In genomic region chrX:3435057-3435456, GRCh38 we compare ENCODE assay signal across 22 cellular contexts.
DNase-seq lines count a peak whose midpoint lies in the region; ATAC-seq and FAIRE-seq lines count a peak whose summit lies in the region.
"Had no signal": no experiment of that assay in that cellular context is flagged by ENCODE, and none has a peak within 500 bp of the region (broad histone marks: within the 10 kb centered on the region; RNA-seq: fewer than 3 reads in every experiment).

No MANE protein-coding gene starts in this region.

- peaks cover 0 to 6% (median 0%) of the 10 kb centered on the region in 5 donors for H3K27me3 Mint-ChIP-seq in naive thymus-derived CD4-positive, alpha-beta T cell
- H3K27me3 Mint-ChIP-seq: B cell; CD4-positive, CD25-positive, alpha-beta regulatory T cell had no signal

- ATAC-seq in GM19324 (IDR thresholded peaks at IDR 0.05; ENCODE audit: low FRiP score, unreplicated experiment) = no peak
- ATAC-seq in naive thymus-derived CD4-positive, alpha-beta T cell = no peak
- ATAC-seq: CD8-positive, alpha-beta T cell; GM23338; HCT116 had no signal

- no peaks in the 10 kb centered on the region for H3K36me3 ChIP-seq in small intestine (ENCODE audit: control insufficient read depth in 2 of 2, insufficient read depth in 2 of 2, low read length in 2 of 2)
- H3K36me3 ChIP-seq in naive thymus-derived CD4-positive, alpha-beta T cell (ENCODE audit: control insufficient read depth in 2 of 3, insufficient read depth in 3 of 3, low read length in 3 of 3) = no peaks in the 10 kb centered on the region
- H3K36me3 ChIP-seq: BLaER1 had no signal

- WGBS in small intestine, 3 donors = 35 to 84% (median 57%) methylated on average over 6 of the region's 6 CpGs

- FAIRE-seq in small intestine (lab: Jason Lieb, UNC) = no peak
- FAIRE-seq: A204.1, D721Med, GM12892, GM19239 had no signal

- H3K4me3 Mint-ChIP-seq in naive thymus-derived CD4-positive, alpha-beta T cell = no peak overlapping the region
- H3K4me3 Mint-ChIP-seq: B cell; CD4-positive, CD25-positive, alpha-beta regulatory T cell; CD8-positive, alpha-beta T cell; GM23338; H9 had no signal

- intact Hi-C loops in naive thymus-derived CD4-positive, alpha-beta T cell (cut with micrococcal nuclease) = no loop called here

- peak; percentile 43 for DNase-seq in NCI-H2171 treated with DMSO at 0.1 percent for 48 hours (lab: John Stamatoyannopoulos, UW)
- no peak for DNase-seq in NCI-H2171 (lab: John Stamatoyannopoulos, UW)
- peak; percentile 91 for DNase-seq in NCI-H748 (lab: John Stamatoyannopoulos, UW; ENCODE audit: unreplicated experiment)
- peak; percentile 25 for DNase-seq in small intestine
- DNase-seq in naive thymus-derived CD4-positive, alpha-beta T cell = no peak
- DNase-seq: CD4-positive, CD25-positive, alpha-beta regulatory T cell; CD8-positive, alpha-beta T cell; DMS 273 treated with DMSO at 0.1 percent for 48 hours; DMS79; GF-D8; H9 had no signal

- H3K27me3 ChIP-seq in small intestine (ENCODE audit: control insufficient read depth in 2 of 2, insufficient read depth in 2 of 2, low read length in 2 of 2) = no peaks in the 10 kb centered on the region
- no peaks in the 10 kb centered on the region for H3K27me3 ChIP-seq in naive thymus-derived CD4-positive, alpha-beta T cell (ENCODE audit: control insufficient read depth in 2 of 2, insufficient read depth in 2 of 2, low read length in 2 of 2)
- H3K27me3 ChIP-seq: BLaER1 had no signal

- no peaks in the 10 kb centered on the region for H3K36me3 Mint-ChIP-seq in naive thymus-derived CD4-positive, alpha-beta T cell
- H3K36me3 Mint-ChIP-seq: CD4-positive, CD25-positive, alpha-beta regulatory T cell; CD8-positive, alpha-beta T cell had no signal

- H3K4me1 Mint-ChIP-seq in naive thymus-derived CD4-positive, alpha-beta T cell = no peaks in the 10 kb centered on the region
- H3K4me1 Mint-ChIP-seq: B cell; CD4-positive, CD25-positive, alpha-beta regulatory T cell; GM23338; H9 had no signal

- H3K27ac ChIP-seq in small intestine (ENCODE audit: low read depth in 1 of 2, low read length in 1 of 2) = no peak overlapping the region
- no peak overlapping the region for H3K27ac ChIP-seq in naive thymus-derived CD4-positive, alpha-beta T cell (ENCODE audit: low read depth, low read length)
- H3K27ac ChIP-seq: 22Rv1, BLaER1, C4-2B had no signal

- peaks cover 0 to 5% (median 0%) of the 10 kb centered on the region in 11 donors for H3K9me3 Mint-ChIP-seq in naive thymus-derived CD4-positive, alpha-beta T cell
- H3K9me3 Mint-ChIP-seq: CD8-positive, alpha-beta T cell; GM23338 had no signal

- H3K4me1 ChIP-seq in small intestine (ENCODE audit: control insufficient read depth in 2 of 2, insufficient read depth in 1 of 2, low read depth in 1 of 2, low read length in 1 of 2) = no peaks in the 10 kb centered on the region
- H3K4me1 ChIP-seq in naive thymus-derived CD4-positive, alpha-beta T cell (ENCODE audit: control insufficient read depth in 2 of 2, insufficient read depth in 2 of 2, low read length in 2 of 2) = no peaks in the 10 kb centered on the region
- H3K4me1 ChIP-seq: BLaER1 had no signal

- POLR2A ChIA-PET in naive thymus-derived CD4-positive, alpha-beta T cell (lab: Charles Lee) = no interaction called here

- CTCF ChIA-PET in naive thymus-derived CD4-positive, alpha-beta T cell (lab: Charles Lee) = no interaction called here

- H3K27ac Mint-ChIP-seq in naive thymus-derived CD4-positive, alpha-beta T cell = no peak overlapping the region
- H3K27ac Mint-ChIP-seq: B cell; CD4-positive, CD25-positive, alpha-beta regulatory T cell; CD8-positive, alpha-beta T cell; GM23338; H9 had no signal

- no peaks in the 10 kb centered on the region for H3K9me3 ChIP-seq in small intestine (ENCODE audit: control insufficient read depth, low read depth)
- H3K9me3 ChIP-seq in naive thymus-derived CD4-positive, alpha-beta T cell (ENCODE audit: control insufficient read depth in 2 of 3, low read length in 3 of 3) = no peaks in the 10 kb centered on the region
- H3K9me3 ChIP-seq: BLaER1 had no signal

- no peak overlapping the region for H3K4me3 ChIP-seq in small intestine (ENCODE audit: low read depth in 1 of 2, low read length in 2 of 2)
- H3K4me3 ChIP-seq in naive thymus-derived CD4-positive, alpha-beta T cell (ENCODE audit: low read length) = no peak overlapping the region
- H3K4me3 ChIP-seq: BLaER1, GM23338 had no signal

Comparison
In these comparisons a context has a peak if more than half of its experiments do, and no peak if none do; other contexts are left out.
1. DNase-seq: peak in NCI-H2171 treated with DMSO at 0.1 percent for 48 hours (single experiment), NCI-H748 (single experiment) and small intestine (single experiment); none in NCI-H2171 (single experiment) and naive thymus-derived CD4-positive, alpha-beta T cell (0 of 9).